22 cellular contexts compared by ENCODE assay signal in the genomic region with DNA sequence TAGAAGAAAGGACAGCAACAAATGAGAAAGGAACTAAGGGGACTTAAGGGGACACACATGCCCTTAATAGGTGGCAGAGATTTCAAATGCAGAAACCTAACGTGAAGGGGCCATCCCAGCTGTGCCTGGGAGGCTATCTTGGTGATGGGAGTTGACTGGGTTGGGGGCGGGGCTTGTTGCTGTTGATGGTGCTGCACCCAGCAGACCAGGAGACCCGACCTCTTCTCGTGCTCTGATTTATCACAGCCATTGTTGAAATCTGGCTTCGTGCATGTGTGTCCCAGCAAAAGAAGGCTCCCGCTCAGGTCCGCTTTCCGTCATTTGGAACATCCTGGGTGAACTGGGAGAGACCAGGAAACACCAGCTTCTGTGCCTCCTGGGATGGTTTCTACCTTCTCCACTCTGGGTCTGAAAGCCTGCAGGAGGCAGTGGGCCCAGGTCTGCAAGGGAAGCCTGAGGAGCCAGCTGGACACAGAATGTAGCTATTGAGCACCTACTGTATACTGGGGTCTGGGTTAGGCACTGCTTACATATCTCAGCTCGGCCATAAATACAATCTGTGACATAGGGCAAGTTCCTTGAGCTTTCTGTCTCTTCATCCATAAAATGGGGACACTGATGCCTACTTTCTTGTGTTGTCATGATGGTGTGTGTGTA.
"Had no signal": no experiment of that assay in that cellular context is flagged by ENCODE, and none has a peak within 500 bp of the region (broad histone marks: within the 10 kb centered on the region; RNA-seq: fewer than 3 reads in every experiment).

No MANE protein-coding gene starts in this region.

- H3K9me3 Mint-ChIP-seq: activated CD4-positive, alpha-beta memory T cell treated with anti-CD3 and anti-CD28 coated beads for 36 hours; activated CD4-positive, alpha-beta T cell treated with anti-CD3 and anti-CD28 coated beads, Interleukin-2, amount 10 ng/mL, durations not matched to agents 24 days and 14 days; activated naive CD4-positive, alpha-beta T cell treated with anti-CD3 and anti-CD28 coated beads, Interleukin-2, amount 10 ng/mL, durations not matched to agents 7 days and 5 days; activated naive CD8-positive, alpha-beta T cell treated with anti-CD3 and anti-CD28 coated beads, Interleukin-2, amount 10 ng/mL, durations not matched to agents 7 days and 5 days; activated T-helper 1 cell treated with anti-CD3 and anti-CD28 coated beads, Interleukin-12 subunit alpha, Interleukin-12 subunit beta, Interleukin-2, Interleukin-4 antibody, amounts not matched to agents 30 ng/mL and 10 ng/mL and 1 ng/mL, durations not matched to agents 14 hours and 24 hours and 36 hours; naive thymus-derived CD4-positive, alpha-beta T cell; stimulated activated naive CD8-positive, alpha-beta T cell treated with anti-CD3 and anti-CD28 coated beads, Interleukin-15, amount 100 ng/mL, for 72 hours; type B pancreatic cell had no signal

- H3K4me3 Mint-ChIP-seq: activated CD4-positive, alpha-beta T cell treated with anti-CD3 and anti-CD28 coated beads, Interleukin-2, amount 10 ng/mL, durations not matched to agents 24 days and 14 days; activated naive CD4-positive, alpha-beta T cell treated with anti-CD3 and anti-CD28 coated beads, Interleukin-2, amount 10 ng/mL, durations not matched to agents 7 days and 5 days; activated naive CD8-positive, alpha-beta T cell treated with anti-CD3 and anti-CD28 coated beads, Interleukin-2, amount 10 ng/mL, durations not matched to agents 7 days and 5 days; activated T-helper 1 cell treated with anti-CD3 and anti-CD28 coated beads, Interleukin-12 subunit alpha, Interleukin-12 subunit beta, Interleukin-2, Interleukin-4 antibody, amounts not matched to agents 30 ng/mL and 10 ng/mL and 1 ng/mL, durations not matched to agents 14 hours and 24 hours and 36 hours; stimulated activated naive CD8-positive, alpha-beta T cell treated with anti-CD3 and anti-CD28 coated beads, Interleukin-15, amount 100 ng/mL, for 72 hours; type B pancreatic cell had no signal

- H3K27ac Mint-ChIP-seq: activated CD4-positive, alpha-beta memory T cell treated with anti-CD3 and anti-CD28 coated beads for 36 hours; activated CD4-positive, alpha-beta T cell treated with anti-CD3 and anti-CD28 coated beads, Interleukin-2, amount 10 ng/mL, durations not matched to agents 24 days and 14 days; activated naive CD4-positive, alpha-beta T cell treated with anti-CD3 and anti-CD28 coated beads, Interleukin-2, amount 10 ng/mL, durations not matched to agents 7 days and 5 days; activated naive CD8-positive, alpha-beta T cell treated with anti-CD3 and anti-CD28 coated beads, Interleukin-2, amount 10 ng/mL, durations not matched to agents 7 days and 5 days; type B pancreatic cell had no signal

- ATAC-seq: naive thymus-derived CD4-positive, alpha-beta T cell; right cardiac atrium; stimulated activated naive CD8-positive, alpha-beta T cell treated with anti-CD3 and anti-CD28 coated beads, Interleukin-15, amount 100 ng/mL, for 72 hours had no signal

- H3K36me3 Mint-ChIP-seq: activated CD4-positive, alpha-beta memory T cell treated with anti-CD3 and anti-CD28 coated beads for 36 hours; activated naive CD4-positive, alpha-beta T cell treated with anti-CD3 and anti-CD28 coated beads, Interleukin-2, amount 10 ng/mL, durations not matched to agents 7 days and 5 days; type B pancreatic cell had no signal

- DNase-seq: activated CD4-positive, alpha-beta memory T cell treated with anti-CD3 and anti-CD28 coated beads for 36 hours; activated CD4-positive, alpha-beta T cell treated with anti-CD3 and anti-CD28 coated beads, Interleukin-2, amount 10 ng/mL, durations not matched to agents 24 days and 14 days; activated CD4-positive, CD25-positive, alpha-beta regulatory T cell treated with anti-CD3 and anti-CD28 coated beads, Interleukin-2, amount 50 U/mL, for 72 hours; activated CD8-positive, alpha-beta memory T cell treated with anti-CD3 and anti-CD28 coated beads, Interleukin-2, amount 50 U/mL, for 4 hours; activated gamma-delta T cell; activated naive CD4-positive, alpha-beta T cell treated with anti-CD3 and anti-CD28 coated beads, Interleukin-2, amount 10 ng/mL, durations not matched to agents 7 days and 5 days; activated naive CD8-positive, alpha-beta T cell treated with anti-CD3 and anti-CD28 coated beads, Interleukin-2, amount 10 ng/mL, durations not matched to agents 7 days and 5 days; activated T-cell treated with anti-CD3 and anti-CD28 coated beads, Interleukin-2, amount 50 U/mL, for 1 hour; brain microvascular endothelial cell; head of caudate nucleus; hippocampal formation; midbrain; naive thymus-derived CD4-positive, alpha-beta T cell; posterior cingulate gyrus; right cardiac atrium; stimulated activated naive CD8-positive, alpha-beta T cell treated with anti-CD3 and anti-CD28 coated beads, Interleukin-15, amount 100 ng/mL, for 72 hours; substantia nigra; T-helper 9 cell; uterus; WERI-Rb-1 had no signal
